In genomic region chr6:3739311-3739897, GRCh38 we compare ENCODE assay signal across 1 cellular context.
TF ChIP-seq lines count a peak whose summit lies in the region.

No MANE protein-coding gene starts in this region.

TF ChIP-seq in H1, 55 proteins besides CTCF, POLR2A, EP300 and RAD21:
- no peak for TF ChIP-seq TEAD4 (IDR thresholded peaks at IDR 0.05; ENCODE audit: low read depth, low read length)
- no peak for TF ChIP-seq TAF1 (IDR thresholded peaks at IDR 0.05; ENCODE audit: low read depth, low read length)
- TF ChIP-seq EGR1 (IDR thresholded peaks at IDR 0.05; ENCODE audit: borderline replicate concordance, low read depth, low read length): no peak
- no peak for TF ChIP-seq SP1 (IDR thresholded peaks at IDR 0.05; ENCODE audit: low read depth, low read length)
- TF ChIP-seq TCF12 (IDR thresholded peaks at IDR 0.05; ENCODE audit: low read depth, low read length): no peak
- no peak for TF ChIP-seq TBP (IDR thresholded peaks at IDR 0.05; ENCODE audit: low read depth, low read length)
- TF ChIP-seq CBX8 (IDR thresholded peaks at IDR 0.05; ENCODE audit: borderline replicate concordance, low read depth, low read length): no peak
- TF ChIP-seq CHD1 (IDR thresholded peaks at IDR 0.05; ENCODE audit: low read depth, low read length): no peak
- TF ChIP-seq ASH2L (IDR thresholded peaks at IDR 0.05; ENCODE audit: low read length): no peak
- no peak for TF ChIP-seq USF2 (IDR thresholded peaks at IDR 0.05; ENCODE audit: low read length)
- TF ChIP-seq BRCA1 (IDR thresholded peaks at IDR 0.05; ENCODE audit: low read depth, low read length): no peak
- TF ChIP-seq SIN3A (conservative IDR thresholded peaks at IDR 0.05 in 1 of 2, IDR thresholded peaks at IDR 0.05 in 1 of 2; ENCODE audit: low read depth in 1 of 2, low read length in 2 of 2): no peak
- no peak for TF ChIP-seq RBBP5 (IDR thresholded peaks at IDR 0.05; ENCODE audit: borderline replicate concordance, low read depth, low read length)
- no peak for TF ChIP-seq SIX5 (IDR thresholded peaks at IDR 0.05; ENCODE audit: low read depth, low read length)
- TF ChIP-seq EZH2 (IDR thresholded peaks at IDR 0.05; ENCODE audit: low read depth, low read length, severe bottlenecking): no peak
- TF ChIP-seq HDAC2 (IDR thresholded peaks at IDR 0.05; ENCODE audit: borderline replicate concordance in 1 of 2, low read depth in 2 of 2, low read length in 2 of 2): no peak
- no peak for TF ChIP-seq E2F6 (IDR thresholded peaks at IDR 0.05)
- no peak for TF ChIP-seq JUND (IDR thresholded peaks at IDR 0.05; ENCODE audit: low read length)
- no peak for TF ChIP-seq POLR2AphosphoS5 (IDR thresholded peaks at IDR 0.05; ENCODE audit: low read depth, low read length)
